Comparison of ENCODE assay signal across 22 cellular contexts in the genomic region with DNA sequence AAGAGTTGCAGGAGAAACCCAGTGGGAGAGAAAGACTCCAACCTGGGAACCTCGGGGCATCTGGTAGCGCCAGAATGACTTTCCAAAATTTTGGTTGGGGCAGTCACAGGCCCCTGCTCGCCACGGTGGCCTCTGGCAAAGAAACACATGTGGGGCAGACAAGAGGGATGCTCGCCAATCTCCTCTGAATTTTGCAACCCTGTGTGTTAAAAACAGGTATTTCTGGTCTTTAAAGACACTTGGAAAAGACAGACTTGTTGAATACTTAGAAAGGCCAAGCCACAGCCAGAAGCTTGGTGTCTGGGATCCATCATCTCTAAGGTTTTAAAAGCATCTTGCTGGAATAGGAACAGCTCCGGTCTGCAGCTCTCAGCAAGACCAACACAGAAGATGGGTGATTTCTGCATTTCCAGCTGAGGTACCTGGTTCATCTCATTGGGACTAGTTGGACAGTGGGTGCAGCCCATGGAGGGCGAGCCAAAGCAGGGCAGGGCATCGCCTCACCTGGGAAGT. TPM values are rescaled to one million over a fixed set of nuclear protein-coding genes. Genes with fewer than 3 reads are reported as not detected.
DNase-seq lines count a peak whose midpoint lies in the region; ATAC-seq and TF ChIP-seq lines count a peak whose summit lies in the region.
"Had no signal": no experiment of that assay in that cellular context is flagged by ENCODE, and none has a peak within 500 bp of the region (broad histone marks: within the 10 kb centered on the region; RNA-seq: fewer than 3 reads in every experiment).

No MANE protein-coding gene starts in this region.

- H3K36me3 ChIP-seq in breast epithelium (no peaks in the 10 kb centered on the region), left lung (no peaks in the 10 kb centered on the region)
- H3K36me3 ChIP-seq: spleen had no signal

- H3K4me3 ChIP-seq in breast epithelium (peak overlapping the region in 1 of 3 donors; percentile 22), left lung (no peak overlapping the region)
- H3K4me3 ChIP-seq: spleen had no signal

- no peaks in the 10 kb centered on the region for H3K27me3 Mint-ChIP-seq in stimulated activated naive B cell treated with anti-CD40 and anti-IgM and Interleukin-4, amounts not matched to agents 10 μg/mL and 1 μg/mL and 100 μg/mL, for 72 hours
- H3K27me3 Mint-ChIP-seq: activated CD8-positive, alpha-beta T cell treated with anti-CD3 and anti-CD28 coated beads for 36 hours had no signal

- no peak overlapping the region for H3K4me3 Mint-ChIP-seq in stimulated activated naive B cell treated with anti-CD40 and anti-IgM and Interleukin-4, amounts not matched to agents 10 μg/mL and 1 μg/mL and 100 μg/mL, for 72 hours
- H3K4me3 Mint-ChIP-seq: activated CD8-positive, alpha-beta T cell treated with anti-CD3 and anti-CD28 coated beads for 36 hours; H9; nephron; WTC11 had no signal

- H3K27ac ChIP-seq in breast epithelium (peak overlapping the region; percentile 69 to 73), left lung (peak overlapping the region; percentile 59 to 68)

- TF ChIP-seq POLR2A in breast epithelium (IDR thresholded peaks at IDR 0.05) = no peak

- H3K4me1 ChIP-seq in breast epithelium = no peaks in the 10 kb centered on the region
- peaks cover 0 to 21% of the 10 kb centered on the region in 2 donors for H3K4me1 ChIP-seq in left lung

- no peaks in the 10 kb centered on the region for H3K27me3 ChIP-seq in breast epithelium
- H3K27me3 ChIP-seq in left lung = no peaks in the 10 kb centered on the region
- H3K27me3 ChIP-seq: spleen had no signal

- H3K9me3 ChIP-seq in breast epithelium = no peaks in the 10 kb centered on the region
- peaks cover 0 to 7% of the 10 kb centered on the region in 2 donors for H3K9me3 ChIP-seq in left lung

- H3K4me1 Mint-ChIP-seq in stimulated activated naive B cell treated with anti-CD40 and anti-IgM and Interleukin-4, amounts not matched to agents 10 μg/mL and 1 μg/mL and 100 μg/mL, for 72 hours = peaks cover 53 to 84% of the 10 kb centered on the region in 2 donors

- peak; percentile 47 for DNase-seq in activated CD8-positive, alpha-beta memory T cell treated with anti-CD3 and anti-CD28 coated beads, Interleukin-2, amount 50 U/mL, for 48 hours
- DNase-seq in activated CD8-positive, alpha-beta memory T cell treated with anti-CD3 and anti-CD28 coated beads for 24 hours = no peak
- peak in 1 of 2 donors; percentile 62 for DNase-seq in breast epithelium (ENCODE audit: low spot score in 2 of 2)
- DNase-seq in left lung = no peak
- no peak for DNase-seq in stimulated activated naive B cell treated with anti-CD40 and anti-IgM and Interleukin-4, amounts not matched to agents 10 μg/mL and 1 μg/mL and 100 μg/mL, for 72 hours
- no peak for DNase-seq in hepatic stellate cell (ENCODE audit: low spot score)
- DNase-seq in NCI-H748 treated with DMSO at 0.1 percent for 48 hours (lab: John Stamatoyannopoulos, UW) = no peak
- no peak for DNase-seq in NCI-H82 (lab: John Stamatoyannopoulos, UW)
- DNase-seq: activated CD8-positive, alpha-beta T cell treated with anti-CD3 and anti-CD28 coated beads for 36 hours; C1 segment of cervical spinal cord; DMS 273 treated with DMSO at 0.1 percent for 48 hours; H9; Karpas-422; kidney; mesenchymal stem cell; NCI-H187 treated with DMSO at 0.1 percent for 48 hours; NCI-H345; RPMI8226; spleen; stimulated activated CD4-positive, alpha-beta T cell treated with anti-CD3 and anti-CD28 coated beads, Interleukin-4, amount 100 ng/mL, for 24 hours had no signal

- no peak for ATAC-seq in left lung
- ATAC-seq in stimulated activated naive B cell treated with anti-CD40 and anti-IgM and Interleukin-4, amounts not matched to agents 10 μg/mL and 1 μg/mL and 100 μg/mL, for 72 hours (replicated peaks) = no peak
- ATAC-seq: activated CD8-positive, alpha-beta T cell treated with anti-CD3 and anti-CD28 coated beads for 36 hours; WTC11 had no signal

- H3K36me3 Mint-ChIP-seq in stimulated activated naive B cell treated with anti-CD40 and anti-IgM and Interleukin-4, amounts not matched to agents 10 μg/mL and 1 μg/mL and 100 μg/mL, for 72 hours = peaks cover 10 to 18% of the 10 kb centered on the region in 2 donors

- peak overlapping the region; percentile 14 for H3K27ac Mint-ChIP-seq in stimulated activated naive B cell treated with anti-CD40 and anti-IgM and Interleukin-4, amounts not matched to agents 10 μg/mL and 1 μg/mL and 100 μg/mL, for 72 hours
- H3K27ac Mint-ChIP-seq: nephron, WTC11 had no signal

- H3K9me3 Mint-ChIP-seq in stimulated activated naive B cell treated with anti-CD40 and anti-IgM and Interleukin-4, amounts not matched to agents 10 μg/mL and 1 μg/mL and 100 μg/mL, for 72 hours = peaks cover 5 to 6% of the 10 kb centered on the region in 2 donors

- no peak for TF ChIP-seq CTCF in breast epithelium (IDR thresholded peaks at IDR 0.05)
- TF ChIP-seq CTCF in left lung (IDR thresholded peaks at IDR 0.05) = no peak

- intact Hi-C loops in breast epithelium (cut with DNase I; ENCODE audit: low total_unique reads) = no loop called here
- intact Hi-C loops in left lung (cut with DNase I) = no loop called here

RNA-seq across cellular contexts. Expression of a gene that starts 31.2 kb away (rescaled TPM):
- 100 to 1,000 TPM; 420 to 803 (median 575) TPM for total RNA-seq in breast epithelium
- total RNA-seq in left lung = 100 to 1,000 TPM; 440 to 636 TPM

RNA-seq across cellular contexts. Expression of a gene that starts 35.8 kb away (rescaled TPM):
- total RNA-seq in breast epithelium = 10 to 100 TPM; 39.7 to 51.2 (median 47.5) TPM
- total RNA-seq in left lung = 10 to 100 TPM; 52.5 to 61.0 TPM

RNA-seq across cellular contexts. Expression of a gene that starts 36.6 kb away (rescaled TPM):
- 10 to 100 TPM in 2 of 3 donors, 1 to 10 TPM in 1; 9.0 to 28.4 (median 12.1) TPM for total RNA-seq in breast epithelium
- total RNA-seq in left lung = 10 to 100 TPM in 1 of 2 donors, 1 to 10 TPM in 1; 5.7 to 10.1 TPM

RNA-seq across cellular contexts. Expression of a gene that starts 50.7 kb away (rescaled TPM):
- total RNA-seq in breast epithelium (10 to 100 TPM; 41.0 to 55.2 (median 51.5) TPM), left lung (10 to 100 TPM; 37.9 to 47.6 TPM)
